In the genomic region with DNA sequence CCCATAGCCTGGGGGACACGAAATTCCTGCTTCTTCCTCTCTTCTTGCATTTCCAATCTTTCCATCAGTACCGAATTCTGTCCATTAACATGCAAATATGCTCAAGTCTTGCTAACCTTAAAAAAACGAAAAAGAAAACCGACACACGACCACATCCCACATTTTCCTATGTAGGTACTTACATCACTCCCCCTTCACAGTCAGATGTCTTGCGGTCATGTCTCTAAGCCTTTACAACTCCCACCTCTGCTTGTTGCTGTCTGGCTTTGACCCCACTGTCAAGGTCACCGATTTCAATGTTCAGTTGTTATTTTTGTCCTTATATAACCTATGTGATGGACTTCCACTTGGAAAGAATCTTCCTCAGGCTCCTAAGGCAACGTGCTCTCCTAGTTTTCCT, we compare ENCODE assay signal across 7 cellular contexts.
"Had no signal": no experiment of that assay in that cellular context is flagged by ENCODE, and none has a peak within 500 bp of the region (broad histone marks: within the 10 kb centered on the region; RNA-seq: fewer than 3 reads in every experiment).

No MANE protein-coding gene starts in this region.

- H3K36me3 ChIP-seq: HAP-1 had no signal

- H3K4me1 ChIP-seq: HAP-1 had no signal

- DNase-seq: GM23248, GOT3, H7, HFFc6, IMR-90 had no signal

- H3K9ac ChIP-seq: GM23248 had no signal

- H2AFZ ChIP-seq: GM23248 had no signal

- H3K4me3 ChIP-seq: GM23248, HAP-1 had no signal

- H3K27ac ChIP-seq: GM23248, HL-60 had no signal

- H3K9me3 ChIP-seq: HAP-1 had no signal
